18 cellular contexts compared by ENCODE assay signal in genomic region chr13:76872686-76873085, GRCh38. TPM values are rescaled to one million over a fixed set of nuclear protein-coding genes. Genes with fewer than 3 reads are reported as not detected.
DNase-seq lines count a peak whose midpoint lies in the region; ATAC-seq and TF ChIP-seq lines count a peak whose summit lies in the region.
"Had no signal": no experiment of that assay in that cellular context is flagged by ENCODE, and none has a peak within 500 bp of the region (broad histone marks: within the 10 kb centered on the region; RNA-seq: fewer than 3 reads in every experiment).

No MANE protein-coding gene starts in this region.

- no peaks in the 10 kb centered on the region for H3F3A ChIP-seq in GM23248 (ENCODE audit: insufficient read depth)

- peaks cover 3% of the 10 kb centered on the region for H3K36me3 Mint-ChIP-seq in dendritic cell treated with granulocyte-macrophage colony-stimulating factor and Interleukin-4, amounts not matched to agents 40 ng/mL and 50 ng/mL, for 4 days (ENCODE audit: low read depth)

- no peaks in the 10 kb centered on the region; the same call in 1 of the 2 replicates for H3K9me2 ChIP-seq in GM23248 (ENCODE audit: insufficient read depth)

- in situ Hi-C loops in GM23248 (cut with MboI): no loop called here

- no peak for TF ChIP-seq POLR2A in testis (IDR thresholded peaks at IDR 0.05)

- TF ChIP-seq CTCF in testis (IDR thresholded peaks at IDR 0.05): no peak

- 71 to 72% methylated on average over 2 of the region's 2 CpGs for WGBS in GM23248 (ENCODE audit: low coverage in 1 of 2, low lambda C conversion rate in 2 of 2, missing lambda C conversion rate in 2 of 2), 2 experiments
- WGBS in mesenchymal stem cell: 29% methylated on average over 2 of the region's 2 CpGs
- 84 to 89% methylated on average over 2 of the region's 2 CpGs for WGBS in testis, 2 donors

- H3K36me3 ChIP-seq in BLaER1 treated with 17β-estradiol and CSF1 and Interleukin-3, amounts not matched to agents 10 nM and 100 nM: peaks cover 0 to 8% (median 0%) of the 10 kb centered on the region in 11 experiments; a peak in 4 of 22 replicates
- no peaks in the 10 kb centered on the region for H3K36me3 ChIP-seq in GM23248 (ENCODE audit: low read depth)
- no peaks in the 10 kb centered on the region for H3K36me3 ChIP-seq in mesenchymal stem cell (ENCODE audit: control insufficient read depth in 1 of 2, insufficient read depth in 2 of 2, low read depth in 1 of 2, low read length in 2 of 2)
- no peaks in the 10 kb centered on the region for H3K36me3 ChIP-seq in testis (ENCODE audit: low read depth, missing control alignments)

- H2AK5ac ChIP-seq in mesenchymal stem cell (ENCODE audit: low read length, severe bottlenecking): no peak overlapping the region

- no peak overlapping the region for H3K14ac ChIP-seq in mesenchymal stem cell (ENCODE audit: low read length in 2 of 2)

- H4K8ac ChIP-seq in mesenchymal stem cell (ENCODE audit: low read length): no peak overlapping the region

- no peaks in the 10 kb centered on the region for H4K20me1 ChIP-seq in BLaER1 treated with 17β-estradiol and CSF1 and Interleukin-3, amounts not matched to agents 10 nM and 100 nM
- no peaks in the 10 kb centered on the region for H4K20me1 ChIP-seq in GM23248 (ENCODE audit: insufficient read depth)

- peak overlapping the region in 6 of 11 experiments; percentile 18 to 79 (median 60); a peak in 10 of 22 replicates for H3K4me2 ChIP-seq in BLaER1 treated with 17β-estradiol and CSF1 and Interleukin-3, amounts not matched to agents 10 nM and 100 nM
- no peak overlapping the region for H3K4me2 ChIP-seq in GM23248 (ENCODE audit: unreplicated experiment)
- no peak overlapping the region for H3K4me2 ChIP-seq in mesenchymal stem cell (ENCODE audit: low read length, poor library complexity, severe bottlenecking)

- no peak overlapping the region for H3K9ac ChIP-seq in BLaER1 treated with 17β-estradiol and CSF1 and Interleukin-3, amounts not matched to agents 10 nM and 100 nM
- H3K9ac ChIP-seq in GM23248: no peak overlapping the region
- no peak overlapping the region for H3K9ac ChIP-seq in mesenchymal stem cell (ENCODE audit: low read length)

- H2BK15ac ChIP-seq in mesenchymal stem cell (ENCODE audit: low read depth, poor library complexity, severe bottlenecking): no peak overlapping the region

- no peaks in the 10 kb centered on the region for H3K79me1 ChIP-seq in mesenchymal stem cell (replicated peaks; ENCODE audit: low read length, poor library complexity, severe bottlenecking)

- H3K4me1 ChIP-seq in BLaER1 treated with 17β-estradiol and CSF1 and Interleukin-3, amounts not matched to agents 10 nM and 100 nM: peaks cover 0 to 77% (median 26%) of the 10 kb centered on the region in 10 experiments; a peak in 12 of 20 replicates
- H3K4me1 ChIP-seq in GM23248 (ENCODE audit: insufficient read depth) (0 out of 2 replicates have a peak, but pooled peaks cover 1% of the 10 kb centered on the region), mesenchymal stem cell (ENCODE audit: control insufficient read depth, insufficient read depth, low read depth, low read length) (no peaks in the 10 kb centered on the region), testis (no peaks in the 10 kb centered on the region)

- H3K27ac ChIP-seq in BLaER1 treated with 17β-estradiol and CSF1 and Interleukin-3, amounts not matched to agents 10 nM and 100 nM: peak overlapping the region in 6 of 11 experiments; percentile 20 to 72 (median 56); a peak in 7 of 22 replicates
- H3K27ac ChIP-seq in GM23248 (no peak overlapping the region), mesenchymal stem cell (ENCODE audit: low read length, poor library complexity, severe bottlenecking) (no peak overlapping the region), testis (no peak overlapping the region)
- H3K27ac ChIP-seq: HL-60 had no signal

- H3K9me3 ChIP-seq in BLaER1 treated with 17β-estradiol and CSF1 and Interleukin-3, amounts not matched to agents 10 nM and 100 nM (replicated peaks in 1 of 11): peaks cover 0 to 9% (median 0%) of the 10 kb centered on the region in 11 experiments; a peak in 7 of 22 replicates
- no peaks in the 10 kb centered on the region for H3K9me3 ChIP-seq in GM23248 (ENCODE audit: low read depth)
- no peaks in the 10 kb centered on the region for H3K9me3 ChIP-seq in mesenchymal stem cell (ENCODE audit: control insufficient read depth, low read length)
- H3K9me3 ChIP-seq in testis: no peaks in the 10 kb centered on the region

- H3K79me2 ChIP-seq in GM23248 (ENCODE audit: insufficient read depth): no peaks in the 10 kb centered on the region

- H3K4me3 ChIP-seq in BLaER1 treated with 17β-estradiol and CSF1 and Interleukin-3, amounts not matched to agents 10 nM and 100 nM: no peak overlapping the region
- H3K4me3 ChIP-seq in GM23248 (no peak overlapping the region), mesenchymal stem cell (ENCODE audit: insufficient read depth in 1 of 2, low read depth in 1 of 2, low read length in 2 of 2) (no peak overlapping the region), testis (no peak overlapping the region)

- intact Hi-C loops in dendritic cell treated with granulocyte-macrophage colony-stimulating factor and Interleukin-4, amounts not matched to agents 40 ng/mL and 50 ng/mL, for 4 days (cut with micrococcal nuclease): no loop called here
- intact Hi-C loops in testis (cut with DNase I; ENCODE audit: low total_unique reads): no loop called here

- 0 out of 2 replicates have a peak overlapping the region, but pooled peaks have one; percentile 16 for H2AFZ ChIP-seq in GM23248
- H2AFZ ChIP-seq in mesenchymal stem cell (ENCODE audit: low read depth, low read length): no peak overlapping the region

- H3K4ac ChIP-seq in mesenchymal stem cell (ENCODE audit: low read depth in 1 of 2, low read length in 2 of 2): no peak overlapping the region

- H4K91ac ChIP-seq in mesenchymal stem cell (ENCODE audit: low read length): no peak overlapping the region

- peaks cover 52% of the 10 kb centered on the region for H3K4me1 Mint-ChIP-seq in dendritic cell treated with granulocyte-macrophage colony-stimulating factor and Interleukin-4, amounts not matched to agents 40 ng/mL and 50 ng/mL, for 4 days (ENCODE audit: low read depth)

- no peak for DNase-seq in GM23248
- DNase-seq in mesenchymal stem cell: peak; percentile 36
- no peak for DNase-seq in dedifferentiated amniotic fluid mesenchymal stem cell (ENCODE audit: extremely low spot score)
- DNase-seq in testis: no peak
- DNase-seq in activated naive CD4-positive, alpha-beta T cell (lab: John Stamatoyannopoulos, UW): no peak
- DNase-seq: ACHN; C1 segment of cervical spinal cord; Calu3; CD4-positive, alpha-beta T cell; DMS 273 treated with DMSO at 0.1 percent for 48 hours; DMS79 treated with DMSO at 0.1 percent for 48 hours; EL; GDM1 had no signal

- H2BK12ac ChIP-seq in mesenchymal stem cell (ENCODE audit: low read length in 2 of 2): no peak overlapping the region

- peak overlapping the region; percentile 51 for H3K27ac Mint-ChIP-seq in dendritic cell treated with granulocyte-macrophage colony-stimulating factor and Interleukin-4, amounts not matched to agents 40 ng/mL and 50 ng/mL, for 4 days
- H3K27ac Mint-ChIP-seq: CD4-positive, alpha-beta T cell had no signal

- H3K4me3 Mint-ChIP-seq in dendritic cell treated with granulocyte-macrophage colony-stimulating factor and Interleukin-4, amounts not matched to agents 40 ng/mL and 50 ng/mL, for 4 days: no peak overlapping the region
- H3K4me3 Mint-ChIP-seq: CD4-positive, alpha-beta T cell had no signal

- H3K27me3 Mint-ChIP-seq in dendritic cell treated with granulocyte-macrophage colony-stimulating factor and Interleukin-4, amounts not matched to agents 40 ng/mL and 50 ng/mL, for 4 days: no peaks in the 10 kb centered on the region

- no peaks in the 10 kb centered on the region for H3K27me3 ChIP-seq in BLaER1 treated with 17β-estradiol and CSF1 and Interleukin-3, amounts not matched to agents 10 nM and 100 nM
- H3K27me3 ChIP-seq in GM23248 (replicated peaks; ENCODE audit: insufficient read depth): no peaks in the 10 kb centered on the region
- H3K27me3 ChIP-seq in mesenchymal stem cell (ENCODE audit: control insufficient read depth in 1 of 2, insufficient read depth in 1 of 2, low read length in 2 of 2): no peaks in the 10 kb centered on the region
- H3K27me3 ChIP-seq in testis: no peaks in the 10 kb centered on the region

- H3K23ac ChIP-seq in mesenchymal stem cell (ENCODE audit: low read length in 2 of 2): no peak overlapping the region

- no peak for ATAC-seq in GM18502 (IDR thresholded peaks at IDR 0.05; ENCODE audit: poor library complexity, unreplicated experiment)
- ATAC-seq: HCT116 had no signal

- H2BK120ac ChIP-seq in mesenchymal stem cell (ENCODE audit: low read depth, low read length): no peak overlapping the region

- no peak overlapping the region for H2BK5ac ChIP-seq in mesenchymal stem cell (ENCODE audit: low read depth, low read length, poor library complexity, severe bottlenecking)

- H3K9me3 Mint-ChIP-seq in dendritic cell treated with granulocyte-macrophage colony-stimulating factor and Interleukin-4, amounts not matched to agents 40 ng/mL and 50 ng/mL, for 4 days: no peaks in the 10 kb centered on the region
- H3K9me3 Mint-ChIP-seq: CD4-positive, alpha-beta T cell had no signal

- H3K18ac ChIP-seq in mesenchymal stem cell (ENCODE audit: low read depth in 1 of 2, low read length in 2 of 2): no peak overlapping the region

RNA-seq across cellular contexts. Expression of gene KCTD12, which starts 13.5 kb away (rescaled TPM):
- 26.4 and 30.4 TPM in 2 replicates for total RNA-seq in GM23248 (2014; rRNA removed; shearing (Covaris generic))
- 4.0 and 4.5 TPM in 2 replicates for polyA plus RNA-seq in GM23248 (2016; fragmentation: Nextera tagmentation; extraction: Ambion mirVana)
- polyA plus RNA-seq in mesenchymal stem cell (2013, experiment 1 of 2): 51.9 TPM
- polyA plus RNA-seq in mesenchymal stem cell (2013, experiment 2 of 2): 53.8 TPM
- total RNA-seq in testis: 100 to 1,000 TPM in 1 of 2 donors, 10 to 100 TPM in 1; 86.8 to 127 TPM
- 63.9 TPM for polyA plus RNA-seq in testis (ENCODE audit: insufficient read depth, low read depth, low replicate concordance)

Comparison
In these comparisons a context has a peak if more than half of its experiments do, and no peak if none do; other contexts are left out.
1. H3K27ac ChIP-seq: peak in BLaER1 treated with 17β-estradiol and CSF1 and Interleukin-3, amounts not matched to agents 10 nM and 100 nM (6 of 11); none in GM23248 (single experiment), mesenchymal stem cell (single experiment) and testis (0 of 2).
2. H3K4me2 ChIP-seq: peak in BLaER1 treated with 17β-estradiol and CSF1 and Interleukin-3, amounts not matched to agents 10 nM and 100 nM (6 of 11); none in GM23248 (single experiment) and mesenchymal stem cell (single experiment).